8 cellular contexts compared by ENCODE assay signal in the genomic region with DNA sequence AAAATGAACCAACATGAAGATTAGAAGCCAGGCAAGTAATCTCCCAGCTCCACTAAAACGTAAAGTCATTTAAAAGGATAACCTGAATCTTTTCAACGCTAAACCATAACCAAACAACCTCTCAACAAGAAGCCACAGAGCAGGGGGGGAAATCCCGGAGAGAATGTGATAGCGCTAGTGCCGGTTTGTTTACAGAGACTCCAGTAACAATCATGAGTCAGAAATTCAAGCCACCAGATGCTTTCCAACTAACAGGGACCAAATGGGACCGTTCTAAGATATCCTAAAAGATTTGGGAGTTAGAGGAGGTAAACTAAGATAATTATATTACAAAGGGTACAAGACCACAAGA. TPM values are rescaled to one million over a fixed set of nuclear protein-coding genes. Genes with fewer than 3 reads are reported as not detected.
DNase-seq lines count a peak whose midpoint lies in the region; ATAC-seq, FAIRE-seq and TF ChIP-seq lines count a peak whose summit lies in the region.

No MANE protein-coding gene starts in this region.

- H3K4me3 Mint-ChIP-seq in stimulated activated naive B cell treated with anti-CD40 and anti-IgM and Interleukin-4, amounts not matched to agents 10 μg/mL and 1 μg/mL and 100 μg/mL, for 72 hours: peak overlapping the region; percentile 95 to 96

- dilution Hi-C loops in endothelial cell of umbilical vein (cut with MboI; ENCODE audit: extremely low pct_ligation_motif_present, low sequenced_read_pairs): no loop called here

- peak; percentile 61 for DNase-seq in GM03348 (ENCODE audit: low spot score)
- DNase-seq in NCI-H2227 (lab: John Stamatoyannopoulos, UW; ENCODE audit: unreplicated experiment): peak; percentile 48
- DNase-seq in activated CD8-positive, alpha-beta memory T cell treated with anti-CD3 and anti-CD28 coated beads for 4 hours (ENCODE audit: low read depth in 2 of 2): peak; percentile 42 to 58
- DNase-seq in endothelial cell of umbilical vein (ENCODE audit: low read depth, low spot score): peak; percentile 85
- DNase-seq in stimulated activated naive B cell treated with anti-CD40 and anti-IgM and Interleukin-4, amounts not matched to agents 10 μg/mL and 1 μg/mL and 100 μg/mL, for 72 hours: peak; percentile 43
- DNase-seq in ecto neural progenitor cell (ENCODE audit: low spot score): no peak

- H3K27me3 ChIP-seq in endothelial cell of umbilical vein (ENCODE audit: control insufficient read depth in 2 of 2, insufficient read depth in 2 of 2, low read length in 2 of 2): no peaks in the 10 kb centered on the region
- H3K27me3 ChIP-seq in mucosa of stomach (ENCODE audit: control insufficient read depth, insufficient read depth, low read length): no peaks in the 10 kb centered on the region

- peaks cover 15% of the 10 kb centered on the region for H3K4me1 ChIP-seq in endothelial cell of umbilical vein (ENCODE audit: control insufficient read depth, extremely low read depth, insufficient read depth, low read length)
- peaks cover 23% of the 10 kb centered on the region for H3K4me1 ChIP-seq in mucosa of stomach (ENCODE audit: control insufficient read depth, insufficient read depth, low read length)

- FAIRE-seq in endothelial cell of umbilical vein (lab: Jason Lieb, UNC): no peak

- H3K9ac ChIP-seq in endothelial cell of umbilical vein (replicated peaks; ENCODE audit: extremely low read depth, insufficient read depth, low read length) (peak overlapping the region; percentile 87), mucosa of stomach (ENCODE audit: low read length) (peak overlapping the region; percentile 100)

- peak overlapping the region; percentile 99 for H3K27ac Mint-ChIP-seq in stimulated activated naive B cell treated with anti-CD40 and anti-IgM and Interleukin-4, amounts not matched to agents 10 μg/mL and 1 μg/mL and 100 μg/mL, for 72 hours

- H3K4me2 ChIP-seq in endothelial cell of umbilical vein (ENCODE audit: insufficient read depth, low read length): peak overlapping the region; percentile 80

- peak overlapping the region; percentile 27 to 87 (median 64) for H3K4me3 ChIP-seq in endothelial cell of umbilical vein (replicated peaks in 1 of 3; ENCODE audit: insufficient read depth in 1 of 3, low read depth in 1 of 3, low read length in 3 of 3)
- H3K4me3 ChIP-seq in mucosa of stomach (ENCODE audit: low read length): peak overlapping the region; percentile 100

- POLR2A ChIA-PET in endothelial cell of umbilical vein (lab: Charles Lee): interaction anchor here (0.6 to 1.2 kb wide), 2 partner anchors 10 to 33 kb away, joined by 4 to 6 read pairs; no protein-coding TSS in a partner anchor

- H3K9me1 ChIP-seq in endothelial cell of umbilical vein (replicated peaks; ENCODE audit: control insufficient read depth, extremely low read depth, insufficient read depth, low read length): no peaks in the 10 kb centered on the region

- no peaks in the 10 kb centered on the region for H3K9me3 ChIP-seq in endothelial cell of umbilical vein (replicated peaks; ENCODE audit: control insufficient read depth, insufficient read depth, low read length)
- H3K9me3 ChIP-seq in mucosa of stomach (ENCODE audit: control insufficient read depth, low read length): no peaks in the 10 kb centered on the region

- peak overlapping the region; percentile 74 for H3K27ac ChIP-seq in endothelial cell of umbilical vein (ENCODE audit: insufficient read depth, low read depth, low read length)

- BruUV-seq in endothelial cell of umbilical vein (replicated peaks; lab: Mats Ljungman, UMichigan): no TSS peak

- peaks cover 17 to 29% of the 10 kb centered on the region in 2 donors for H3K36me3 Mint-ChIP-seq in stimulated activated naive B cell treated with anti-CD40 and anti-IgM and Interleukin-4, amounts not matched to agents 10 μg/mL and 1 μg/mL and 100 μg/mL, for 72 hours

- peaks cover 27% of the 10 kb centered on the region for H3K79me2 ChIP-seq in endothelial cell of umbilical vein (ENCODE audit: control insufficient read depth, insufficient read depth, low read length)

- intact Hi-C loops in endothelial cell of umbilical vein (cut with micrococcal nuclease): loop anchor here (1.0 kb wide), 2 partner anchors 24 to 53 kb away; a partner anchor contains a TSS

- H3K9me3 Mint-ChIP-seq in stimulated activated naive B cell treated with anti-CD40 and anti-IgM and Interleukin-4, amounts not matched to agents 10 μg/mL and 1 μg/mL and 100 μg/mL, for 72 hours: no peaks in the 10 kb centered on the region

- no peaks in the 10 kb centered on the region for H3K36me3 ChIP-seq in endothelial cell of umbilical vein (ENCODE audit: control insufficient read depth in 2 of 2, extremely low read depth in 1 of 2, insufficient read depth in 2 of 2, low read length in 2 of 2)
- no peaks in the 10 kb centered on the region for H3K36me3 ChIP-seq in mucosa of stomach (ENCODE audit: control insufficient read depth, insufficient read depth, low read length)

- no peaks in the 10 kb centered on the region for H4K20me1 ChIP-seq in endothelial cell of umbilical vein (replicated peaks; ENCODE audit: control insufficient read depth, extremely low read depth, insufficient read depth, low read length)

- no peak for TF ChIP-seq POLR2A in endothelial cell of umbilical vein (IDR thresholded peaks at IDR 0.05; ENCODE audit: low read depth, low read length)

- no peak for TF ChIP-seq CTCF in endothelial cell of umbilical vein (IDR thresholded peaks at IDR 0.05; ENCODE audit: extremely low read depth in 1 of 2, insufficient read depth in 1 of 2, low read depth in 1 of 2, low read length in 2 of 2)

- ATAC-seq in HG02852 (IDR thresholded peaks at IDR 0.05; ENCODE audit: unreplicated experiment): peak; percentile 33
- peak; percentile 51 to 53 for ATAC-seq in stimulated activated naive B cell treated with anti-CD40 and anti-IgM and Interleukin-4, amounts not matched to agents 10 μg/mL and 1 μg/mL and 100 μg/mL, for 72 hours (replicated peaks)

- CTCF ChIA-PET in endothelial cell of umbilical vein (lab: Charles Lee): interaction anchor here (0.8 to 2.5 kb wide), 10 partner anchors 8 to 160 kb away, joined by 3 to 27 read pairs (median 6); a partner anchor contains a TSS

- H3K4me1 Mint-ChIP-seq in stimulated activated naive B cell treated with anti-CD40 and anti-IgM and Interleukin-4, amounts not matched to agents 10 μg/mL and 1 μg/mL and 100 μg/mL, for 72 hours: peaks cover 18 to 35% of the 10 kb centered on the region in 2 donors

- H3K27me3 Mint-ChIP-seq in stimulated activated naive B cell treated with anti-CD40 and anti-IgM and Interleukin-4, amounts not matched to agents 10 μg/mL and 1 μg/mL and 100 μg/mL, for 72 hours: no peaks in the 10 kb centered on the region

- H2AFZ ChIP-seq in endothelial cell of umbilical vein (ENCODE audit: low read depth, low read length): no peak overlapping the region

TF ChIP-seq in endothelial cell of umbilical vein, 7 proteins besides CTCF, POLR2A, EP300 and RAD21:
- TF ChIP-seq EZH2 (IDR thresholded peaks at IDR 0.05; ENCODE audit: borderline replicate concordance, low read depth, low read length, severe bottlenecking): no peak
- no peak for TF ChIP-seq JUN (IDR thresholded peaks at IDR 0.05; ENCODE audit: borderline replicate concordance, insufficient read depth, insufficient read length, low read depth)
- TF ChIP-seq MYC (IDR thresholded peaks at IDR 0.05; ENCODE audit: low read depth, low read length): no peak
- TF ChIP-seq POLR2AphosphoS5 (IDR thresholded peaks at IDR 0.05; ENCODE audit: insufficient read depth, low read depth, low read length): no peak
- TF ChIP-seq FOS (IDR thresholded peaks at IDR 0.05; ENCODE audit: borderline replicate concordance, insufficient read depth, low read length): peak; percentile 15

RNA-seq across cellular contexts. Expression of a gene that starts 0.8 kb away (rescaled TPM):
- 99.9 and 106 TPM in 2 replicates for total RNA-seq in endothelial cell of umbilical vein
- polyA plus RNA-seq in endothelial cell of umbilical vein: 85.5 and 87.9 TPM in 2 replicates
- polyA plus RNA-seq in endothelial cell of umbilical vein (2011; cell fraction: cytosol; rRNA removed): 45.8 and 60.2 TPM in 2 replicates
- polyA plus RNA-seq in endothelial cell of umbilical vein (2011; cell fraction: nucleus; rRNA removed): 605 and 638 TPM in 2 replicates
- polyA plus RNA-seq in endothelial cell of umbilical vein (2012): 69.0 and 79.4 TPM in 2 replicates
- polyA minus RNA-seq in endothelial cell of umbilical vein: 148 TPM in 2 replicates
- 31.6 TPM for polyA minus RNA-seq in endothelial cell of umbilical vein (2011; cell fraction: cytosol; rRNA and poly(A)+ RNA removed)
- 153 and 193 TPM in 2 replicates for polyA minus RNA-seq in endothelial cell of umbilical vein (2011; cell fraction: nucleus; rRNA and poly(A)+ RNA removed)

RNA-seq across cellular contexts. Expression of a gene that starts 23.4 kb away (rescaled TPM):
- 31.5 and 38.4 TPM in 2 replicates for total RNA-seq in endothelial cell of umbilical vein
- 22.8 and 24.4 TPM in 2 replicates for polyA plus RNA-seq in endothelial cell of umbilical vein
- 27.9 and 29.6 TPM in 2 replicates for polyA plus RNA-seq in endothelial cell of umbilical vein (2011; cell fraction: cytosol; rRNA removed)
- polyA plus RNA-seq in endothelial cell of umbilical vein (2011; cell fraction: nucleus; rRNA removed): 27.6 and 29.2 TPM in 2 replicates
- polyA plus RNA-seq in endothelial cell of umbilical vein (2012): 22.4 and 30.5 TPM in 2 replicates
- 28.2 and 28.9 TPM in 2 replicates for polyA minus RNA-seq in endothelial cell of umbilical vein
- polyA minus RNA-seq in endothelial cell of umbilical vein (2011; cell fraction: cytosol; rRNA and poly(A)+ RNA removed): 20.5 TPM
- polyA minus RNA-seq in endothelial cell of umbilical vein (2011; cell fraction: nucleus; rRNA and poly(A)+ RNA removed): 17.1 and 34.0 TPM in 2 replicates

RNA-seq across cellular contexts. Expression of a gene that starts 56.3 kb away (rescaled TPM):
- 250 and 270 TPM in 2 replicates for total RNA-seq in endothelial cell of umbilical vein
- polyA plus RNA-seq in endothelial cell of umbilical vein: 304 and 336 TPM in 2 replicates
- 558 and 641 TPM in 2 replicates for polyA plus RNA-seq in endothelial cell of umbilical vein (2011; cell fraction: cytosol; rRNA removed)
- 219 and 231 TPM in 2 replicates for polyA plus RNA-seq in endothelial cell of umbilical vein (2011; cell fraction: nucleus; rRNA removed)
- polyA plus RNA-seq in endothelial cell of umbilical vein (2012): 244 and 310 TPM in 2 replicates
- 252 and 361 TPM in 2 replicates for polyA minus RNA-seq in endothelial cell of umbilical vein
- 30.9 TPM for polyA minus RNA-seq in endothelial cell of umbilical vein (2011; cell fraction: cytosol; rRNA and poly(A)+ RNA removed)
- polyA minus RNA-seq in endothelial cell of umbilical vein (2011; cell fraction: nucleus; rRNA and poly(A)+ RNA removed): 35.7 and 58.7 TPM in 2 replicates
